In the genomic region with DNA sequence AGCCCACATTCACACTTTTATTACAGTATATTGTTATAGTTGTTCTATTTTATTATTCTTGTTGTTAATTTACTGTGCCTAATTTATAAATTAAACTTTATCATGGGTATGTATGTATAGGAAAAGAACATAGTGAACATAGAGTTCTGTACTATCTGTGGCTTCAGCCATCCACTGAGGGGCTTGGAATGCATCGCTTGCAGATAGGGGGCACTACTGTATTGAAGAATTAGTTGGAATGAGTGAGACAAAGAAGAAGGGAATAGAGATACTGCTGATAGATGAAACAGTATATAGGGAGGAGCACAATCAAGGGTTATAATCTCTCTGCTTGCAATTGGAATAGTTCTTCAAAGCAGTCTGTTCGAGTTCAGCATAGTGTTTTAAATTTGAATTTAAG, we compare ENCODE assay signal across 12 cellular contexts.
DNase-seq lines count a peak whose midpoint lies in the region; ATAC-seq and TF ChIP-seq lines count a peak whose summit lies in the region.
"Had no signal": no experiment of that assay in that cellular context is flagged by ENCODE, and none has a peak within 500 bp of the region (broad histone marks: within the 10 kb centered on the region; RNA-seq: fewer than 3 reads in every experiment).

No MANE protein-coding gene starts in this region.

- H3K9ac ChIP-seq in SK-N-SH (no peak overlapping the region), endodermal cell (ENCODE audit: extremely low read depth, low read length, poor library complexity, severe bottlenecking) (no peak overlapping the region)

- H2AFZ ChIP-seq in SK-N-SH (ENCODE audit: low read depth) = no peak overlapping the region

- DNase-seq in SK-N-SH (no peak), NCI-H1694 (lab: John Stamatoyannopoulos, UW) (peak; percentile 5), endodermal cell (peak; percentile 68), testis (no peak), SIG-M5 (lab: John Stamatoyannopoulos, UW) (no peak), RKO (ENCODE audit: low spot score) (no peak)
- no peak for DNase-seq in activated effector memory CD4-positive, alpha-beta T cell treated with anti-CD3 and anti-CD28 coated beads, Interleukin-2, amount 50 U/mL, for 16 hours
- DNase-seq: AML-193, NCI-H2227 treated with DMSO at 0.1 percent for 48 hours had no signal

- no peaks in the 10 kb centered on the region for H3K9me3 Mint-ChIP-seq in endodermal cell
- H3K9me3 Mint-ChIP-seq: stimulated activated naive CD8-positive, alpha-beta T cell treated with anti-CD3 and anti-CD28 coated beads, Interleukin-15, Interleukin-2, amounts not matched to agents 100 ng/mL and 50 ng/mL, for 24 hours had no signal

- no peaks in the 10 kb centered on the region for H3F3A ChIP-seq in SK-N-SH (replicated peaks; ENCODE audit: insufficient read depth)

- no peak overlapping the region for H3K27ac Mint-ChIP-seq in endodermal cell
- H3K27ac Mint-ChIP-seq: stimulated activated naive CD8-positive, alpha-beta T cell treated with anti-CD3 and anti-CD28 coated beads, Interleukin-15, Interleukin-2, amounts not matched to agents 100 ng/mL and 50 ng/mL, for 24 hours had no signal

- TF ChIP-seq CTCF in SK-N-SH (IDR thresholded peaks at IDR 0.05) (peak; percentile 24; the same call in 1 of the 2 replicates), endodermal cell (conservative IDR thresholded peaks at IDR 0.05) (peak; percentile 82), testis (IDR thresholded peaks at IDR 0.05) (peak in 2 of 3 experiments; percentile 18 to 25)

- no peaks in the 10 kb centered on the region for H3K4me1 Mint-ChIP-seq in endodermal cell

- no peak for TF ChIP-seq RAD21 in SK-N-SH (IDR thresholded peaks at IDR 0.05; ENCODE audit: low read length)

- ATAC-seq in SK-N-SH treated with all-trans-retinoic acid at 6 μM for 48 hours = no peak
- ATAC-seq: sciatic nerve had no signal

- H3K4me1 ChIP-seq in SK-N-SH (ENCODE audit: control insufficient read depth in 1 of 2, insufficient read depth in 2 of 2, low read depth in 1 of 2, low read length in 1 of 2) (no peaks in the 10 kb centered on the region), endodermal cell (ENCODE audit: control insufficient read depth, insufficient read depth, low read length) (no peaks in the 10 kb centered on the region), testis (no peaks in the 10 kb centered on the region)

- no peaks in the 10 kb centered on the region for H3K79me2 ChIP-seq in SK-N-SH (ENCODE audit: insufficient read depth)

- no peaks in the 10 kb centered on the region for H3K36me3 Mint-ChIP-seq in endodermal cell (ENCODE audit: low read depth)

- no peaks in the 10 kb centered on the region for H4K20me1 ChIP-seq in SK-N-SH (ENCODE audit: insufficient read depth)

- H3K4me3 ChIP-seq in SK-N-SH (ENCODE audit: low read depth in 2 of 2, low read length in 1 of 2) (peak overlapping the region in 1 of 2 experiments; percentile 41; a peak in 1 of 4 replicates), endodermal cell (ENCODE audit: low read length) (no peak overlapping the region), testis (no peak overlapping the region)

- POLR2A ChIA-PET in SK-N-SH (lab: Yijun Ruan, JAX) = no interaction called here

- H3K36me3 ChIP-seq in SK-N-SH (replicated peaks in 1 of 2; ENCODE audit: control insufficient read depth in 1 of 2, insufficient read depth in 2 of 2, low read length in 1 of 2) (no peaks in the 10 kb centered on the region), endodermal cell (ENCODE audit: control insufficient read depth, insufficient read depth, low read length) (no peaks in the 10 kb centered on the region), testis (ENCODE audit: low read depth, missing control alignments) (no peaks in the 10 kb centered on the region)

- intact Hi-C loops in testis (cut with DNase I; ENCODE audit: low total_unique reads) = no loop called here

- TF ChIP-seq EP300 in SK-N-SH (IDR thresholded peaks at IDR 0.05; ENCODE audit: borderline replicate concordance in 1 of 2, low read depth in 1 of 2, low read length in 1 of 2) = no peak

- no peaks in the 10 kb centered on the region for H3K9me2 ChIP-seq in SK-N-SH

- H3K4me3 Mint-ChIP-seq in endodermal cell = no peak overlapping the region
- H3K4me3 Mint-ChIP-seq: stimulated activated naive CD8-positive, alpha-beta T cell treated with anti-CD3 and anti-CD28 coated beads, Interleukin-15, Interleukin-2, amounts not matched to agents 100 ng/mL and 50 ng/mL, for 24 hours had no signal

- WGBS in SK-N-SH (ENCODE audit: low lambda C conversion rate) = 0% methylated on average over 2 of the region's 2 CpGs
- 28 to 56% methylated on average over 2 of the region's 2 CpGs for WGBS in endodermal cell (ENCODE audit: insufficient coverage in 1 of 2, insufficient read length in 1 of 2), 2 experiments
- WGBS in testis, 2 donors = 70 to 71% methylated on average over 2 of the region's 2 CpGs

- H3K27ac ChIP-seq in SK-N-SH (ENCODE audit: low read depth in 2 of 2, low read length in 1 of 2) (no peak overlapping the region), endodermal cell (ENCODE audit: low read depth, low read length) (no peak overlapping the region), testis (no peak overlapping the region)

- H3K27me3 ChIP-seq in SK-N-SH (ENCODE audit: insufficient read depth) = 0 out of 2 replicates have a peak, but pooled peaks cover 4% of the 10 kb centered on the region
- H3K27me3 ChIP-seq in endodermal cell (ENCODE audit: control insufficient read depth, insufficient read depth, low read length, poor library complexity, severe bottlenecking) = no peaks in the 10 kb centered on the region
- H3K27me3 ChIP-seq in testis = no peaks in the 10 kb centered on the region

- no peak overlapping the region for H3K4me2 ChIP-seq in SK-N-SH

- TF ChIP-seq POLR2A in testis (IDR thresholded peaks at IDR 0.05) = no peak

- no peaks in the 10 kb centered on the region for H3K9me3 ChIP-seq in SK-N-SH
- H3K9me3 ChIP-seq in endodermal cell (ENCODE audit: control insufficient read depth, low read length) = no peaks in the 10 kb centered on the region
- H3K9me3 ChIP-seq in testis = no peaks in the 10 kb centered on the region

- H3K27me3 Mint-ChIP-seq in endodermal cell (ENCODE audit: insufficient read depth) = no peaks in the 10 kb centered on the region
- H3K27me3 Mint-ChIP-seq: stimulated activated naive CD8-positive, alpha-beta T cell treated with anti-CD3 and anti-CD28 coated beads, Interleukin-15, Interleukin-2, amounts not matched to agents 100 ng/mL and 50 ng/mL, for 24 hours had no signal

- CTCF ChIA-PET in SK-N-SH (lab: Yijun Ruan, JAX) = no interaction called here

TF ChIP-seq in SK-N-SH, 30 proteins besides CTCF, POLR2A, EP300 and RAD21 (continues in another document):
- TF ChIP-seq FOXJ3 (CRISPR knock-in tag; IDR thresholded peaks at IDR 0.05) = no peak
- TF ChIP-seq SIN3A (IDR thresholded peaks at IDR 0.05; ENCODE audit: borderline replicate concordance, low read depth, low read length) = no peak
- TF ChIP-seq CHD2 (IDR thresholded peaks at IDR 0.05; ENCODE audit: low read length, partially characterized antibody) = no peak
- no peak for TF ChIP-seq FOSL2 (IDR thresholded peaks at IDR 0.05; ENCODE audit: borderline replicate concordance, low read depth)
- TF ChIP-seq, protein P1, sequence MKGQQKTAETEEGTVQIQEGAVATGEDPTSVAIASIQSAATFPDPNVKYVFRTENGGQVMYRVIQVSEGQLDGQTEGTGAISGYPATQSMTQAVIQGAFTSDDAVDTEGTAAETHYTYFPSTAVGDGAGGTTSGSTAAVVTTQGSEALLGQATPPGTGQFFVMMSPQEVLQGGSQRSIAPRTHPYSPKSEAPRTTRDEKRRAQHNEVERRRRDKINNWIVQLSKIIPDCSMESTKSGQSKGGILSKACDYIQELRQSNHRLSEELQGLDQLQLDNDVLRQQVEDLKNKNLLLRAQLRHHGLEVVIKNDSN (IDR thresholded peaks at IDR 0.05; ENCODE audit: borderline replicate concordance, low read depth) = no peak
- TF ChIP-seq, protein P2, sequence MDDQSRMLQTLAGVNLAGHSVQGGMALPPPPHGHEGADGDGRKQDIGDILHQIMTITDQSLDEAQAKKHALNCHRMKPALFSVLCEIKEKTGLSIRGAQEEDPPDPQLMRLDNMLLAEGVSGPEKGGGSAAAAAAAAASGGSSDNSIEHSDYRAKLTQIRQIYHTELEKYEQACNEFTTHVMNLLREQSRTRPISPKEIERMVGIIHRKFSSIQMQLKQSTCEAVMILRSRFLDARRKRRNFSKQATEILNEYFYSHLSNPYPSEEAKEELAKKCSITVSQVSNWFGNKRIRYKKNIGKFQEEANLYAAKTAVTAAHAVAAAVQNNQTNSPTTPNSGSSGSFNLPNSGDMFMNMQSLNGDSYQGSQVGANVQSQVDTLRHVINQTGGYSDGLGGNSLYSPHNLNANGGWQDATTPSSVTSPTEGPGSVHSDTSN (IDR thresholded peaks at IDR 0.05) = no peak

TF ChIP-seq in SK-N-SH treated with all-trans-retinoic acid at 6 μM for 48 hours, 23 proteins besides CTCF, POLR2A, EP300 and RAD21:
- no peak for TF ChIP-seq ZFP3 (CRISPR knock-in tag; IDR thresholded peaks at IDR 0.05)
- no peak for TF ChIP-seq RARB (CRISPR knock-in tag; IDR thresholded peaks at IDR 0.05)
- TF ChIP-seq ZNF565 (CRISPR knock-in tag; conservative IDR thresholded peaks at IDR 0.05; ENCODE audit: low read depth) = no peak

Comparison
In these comparisons a context has a peak if more than half of its experiments do, and no peak if none do; other contexts are left out.
1. DNase-seq: peak in NCI-H1694 (single experiment) and endodermal cell (single experiment); none in SK-N-SH (single experiment), testis (single experiment), SIG-M5 (single experiment), activated effector memory CD4-positive, alpha-beta T cell treated with anti-CD3 and anti-CD28 coated beads, Interleukin-2, amount 50 U/mL, for 16 hours (single experiment) and RKO (single experiment).
2. CTCF ChIP-seq: peak in every context shown above with its lines; median percentile 82 in endodermal cell; 24 in SK-N-SH; 22 in testis.